In the genomic region with DNA sequence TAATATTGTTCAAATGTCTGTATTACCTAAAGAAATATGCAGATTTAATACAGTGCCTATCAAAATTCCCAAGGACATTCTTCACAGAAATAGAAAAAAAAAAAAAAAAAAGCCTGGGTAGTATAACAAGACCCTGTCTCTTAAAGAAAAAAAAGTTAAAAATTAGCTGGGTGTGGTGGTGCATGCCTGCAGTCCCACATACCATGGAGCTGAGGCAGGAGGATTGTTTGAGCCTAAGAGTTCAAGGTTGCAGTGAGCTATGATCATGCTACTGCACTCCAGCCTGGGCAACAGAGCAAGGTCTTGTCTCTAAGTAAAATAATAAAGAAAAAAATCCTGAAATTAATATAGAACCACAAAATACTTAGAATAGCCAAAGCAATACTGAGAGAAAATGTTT, we compare ENCODE assay signal across 1 cellular context.
A peak's percentile ranks its signal among the peaks of the same experiment; 100 is the strongest.
TF ChIP-seq lines count a peak whose summit lies in the region.

No MANE protein-coding gene starts in this region.

TF ChIP-seq in HepG2, 621 proteins besides CTCF, POLR2A, EP300 and RAD21 (continued from another document and continues in another):
- TF ChIP-seq, protein P1, sequence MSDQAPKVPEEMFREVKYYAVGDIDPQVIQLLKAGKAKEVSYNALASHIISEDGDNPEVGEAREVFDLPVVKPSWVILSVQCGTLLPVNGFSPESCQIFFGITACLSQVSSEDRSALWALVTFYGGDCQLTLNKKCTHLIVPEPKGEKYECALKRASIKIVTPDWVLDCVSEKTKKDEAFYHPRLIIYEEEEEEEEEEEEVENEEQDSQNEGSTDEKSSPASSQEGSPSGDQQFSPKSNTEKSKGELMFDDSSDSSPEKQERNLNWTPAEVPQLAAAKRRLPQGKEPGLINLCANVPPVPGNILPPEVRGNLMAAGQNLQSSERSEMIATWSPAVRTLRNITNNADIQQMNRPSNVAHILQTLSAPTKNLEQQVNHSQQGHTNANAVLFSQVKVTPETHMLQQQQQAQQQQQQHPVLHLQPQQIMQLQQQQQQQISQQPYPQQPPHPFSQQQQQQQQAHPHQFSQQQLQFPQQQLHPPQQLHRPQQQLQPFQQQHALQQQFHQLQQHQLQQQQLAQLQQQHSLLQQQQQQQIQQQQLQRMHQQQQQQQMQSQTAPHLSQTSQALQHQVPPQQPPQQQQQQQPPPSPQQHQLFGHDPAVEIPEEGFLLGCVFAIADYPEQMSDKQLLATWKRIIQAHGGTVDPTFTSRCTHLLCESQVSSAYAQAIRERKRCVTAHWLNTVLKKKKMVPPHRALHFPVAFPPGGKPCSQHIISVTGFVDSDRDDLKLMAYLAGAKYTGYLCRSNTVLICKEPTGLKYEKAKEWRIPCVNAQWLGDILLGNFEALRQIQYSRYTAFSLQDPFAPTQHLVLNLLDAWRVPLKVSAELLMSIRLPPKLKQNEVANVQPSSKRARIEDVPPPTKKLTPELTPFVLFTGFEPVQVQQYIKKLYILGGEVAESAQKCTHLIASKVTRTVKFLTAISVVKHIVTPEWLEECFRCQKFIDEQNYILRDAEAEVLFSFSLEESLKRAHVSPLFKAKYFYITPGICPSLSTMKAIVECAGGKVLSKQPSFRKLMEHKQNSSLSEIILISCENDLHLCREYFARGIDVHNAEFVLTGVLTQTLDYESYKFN (CRISPR knock-in tag; conservative IDR thresholded peaks at IDR 0.05) = peak; percentile 64
- TF ChIP-seq NFATC3 (CRISPR knock-in tag; IDR thresholded peaks at IDR 0.05) (no peak), DMAP1 (CRISPR knock-in tag; IDR thresholded peaks at IDR 0.05) (0 out of 2 replicates have a peak, but pooled peaks have one; percentile 43), ZNF17 (CRISPR knock-in tag; IDR thresholded peaks at IDR 0.05) (no peak), ZNF567 (CRISPR knock-in tag; IDR thresholded peaks at IDR 0.05; ENCODE audit: borderline replicate concordance) (no peak), DNMT3B (CRISPR knock-in tag; conservative IDR thresholded peaks at IDR 0.05) (no peak), ZNF460 (CRISPR knock-in tag; IDR thresholded peaks at IDR 0.05; ENCODE audit: borderline replicate concordance) (peak; percentile 17; the same call in 1 of the 2 replicates), ZNF496 (CRISPR knock-in tag; IDR thresholded peaks at IDR 0.05; ENCODE audit: insufficient replicate concordance) (no peak), ZMYM3 (CRISPR knock-in tag; IDR thresholded peaks at IDR 0.05) (peak; percentile 74), GPN1 (CRISPR knock-in tag; IDR thresholded peaks at IDR 0.05; ENCODE audit: borderline replicate concordance) (no peak), ZNF264 (CRISPR knock-in tag; IDR thresholded peaks at IDR 0.05) (no peak), KLF15 (CRISPR knock-in tag; IDR thresholded peaks at IDR 0.05; ENCODE audit: borderline replicate concordance) (no peak), NFKB2 (CRISPR knock-in tag; IDR thresholded peaks at IDR 0.05; ENCODE audit: borderline replicate concordance) (no peak), PCBP2 (optimal IDR thresholded peaks at IDR 0.05; ENCODE audit: low read depth, low read length, poor library complexity, severe bottlenecking) (no peak), SOX13 (IDR thresholded peaks at IDR 0.05) (no peak), SOX13 (CRISPR knock-in tag; conservative IDR thresholded peaks at IDR 0.05 in 1 of 2, IDR thresholded peaks at IDR 0.05 in 1 of 2) (peak in 1 of 2 experiments; percentile 68; a peak in 1 of 4 replicates), PHF8 (CRISPR knock-in tag; IDR thresholded peaks at IDR 0.05) (no peak), ESRRA (CRISPR knock-in tag; IDR thresholded peaks at IDR 0.05; ENCODE audit: low read depth) (no peak), PPARG (CRISPR knock-in tag; conservative IDR thresholded peaks at IDR 0.05) (peak; percentile 39; the same call in 1 of the 2 replicates), KLF9 (CRISPR knock-in tag; IDR thresholded peaks at IDR 0.05; ENCODE audit: low read depth) (no peak), RBAK (CRISPR knock-in tag; IDR thresholded peaks at IDR 0.05) (no peak), ZNF749 (CRISPR knock-in tag; IDR thresholded peaks at IDR 0.05; ENCODE audit: borderline replicate concordance) (no peak), ZNF343 (CRISPR knock-in tag; IDR thresholded peaks at IDR 0.05) (no peak), SATB2 (CRISPR knock-in tag; IDR thresholded peaks at IDR 0.05) (no peak), ZNF614 (CRISPR knock-in tag; IDR thresholded peaks at IDR 0.05; ENCODE audit: borderline replicate concordance) (peak; percentile 34; the same call in 1 of the 2 replicates), ZNF121 (CRISPR knock-in tag; IDR thresholded peaks at IDR 0.05) (peak; percentile 97), POLR2AphosphoS2 (IDR thresholded peaks at IDR 0.05; ENCODE audit: low read depth, low read length) (no peak), KLF12 (CRISPR knock-in tag; IDR thresholded peaks at IDR 0.05; ENCODE audit: borderline replicate concordance) (no peak)
- TF ChIP-seq, protein P2, sequence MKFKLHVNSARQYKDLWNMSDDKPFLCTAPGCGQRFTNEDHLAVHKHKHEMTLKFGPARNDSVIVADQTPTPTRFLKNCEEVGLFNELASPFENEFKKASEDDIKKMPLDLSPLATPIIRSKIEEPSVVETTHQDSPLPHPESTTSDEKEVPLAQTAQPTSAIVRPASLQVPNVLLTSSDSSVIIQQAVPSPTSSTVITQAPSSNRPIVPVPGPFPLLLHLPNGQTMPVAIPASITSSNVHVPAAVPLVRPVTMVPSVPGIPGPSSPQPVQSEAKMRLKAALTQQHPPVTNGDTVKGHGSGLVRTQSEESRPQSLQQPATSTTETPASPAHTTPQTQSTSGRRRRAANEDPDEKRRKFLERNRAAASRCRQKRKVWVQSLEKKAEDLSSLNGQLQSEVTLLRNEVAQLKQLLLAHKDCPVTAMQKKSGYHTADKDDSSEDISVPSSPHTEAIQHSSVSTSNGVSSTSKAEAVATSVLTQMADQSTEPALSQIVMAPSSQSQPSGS (CRISPR knock-in tag; IDR thresholded peaks at IDR 0.05) = 0 out of 2 replicates have a peak, but pooled peaks have one; percentile 23
- TF ChIP-seq, protein P3, sequence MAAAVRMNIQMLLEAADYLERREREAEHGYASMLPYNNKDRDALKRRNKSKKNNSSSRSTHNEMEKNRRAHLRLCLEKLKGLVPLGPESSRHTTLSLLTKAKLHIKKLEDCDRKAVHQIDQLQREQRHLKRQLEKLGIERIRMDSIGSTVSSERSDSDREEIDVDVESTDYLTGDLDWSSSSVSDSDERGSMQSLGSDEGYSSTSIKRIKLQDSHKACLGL (CRISPR knock-in tag; IDR thresholded peaks at IDR 0.05) = no peak
- TF ChIP-seq, protein P4, sequence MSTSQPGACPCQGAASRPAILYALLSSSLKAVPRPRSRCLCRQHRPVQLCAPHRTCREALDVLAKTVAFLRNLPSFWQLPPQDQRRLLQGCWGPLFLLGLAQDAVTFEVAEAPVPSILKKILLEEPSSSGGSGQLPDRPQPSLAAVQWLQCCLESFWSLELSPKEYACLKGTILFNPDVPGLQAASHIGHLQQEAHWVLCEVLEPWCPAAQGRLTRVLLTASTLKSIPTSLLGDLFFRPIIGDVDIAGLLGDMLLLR (CRISPR knock-in tag; IDR thresholded peaks at IDR 0.05) = no peak
- TF ChIP-seq, protein P5, sequence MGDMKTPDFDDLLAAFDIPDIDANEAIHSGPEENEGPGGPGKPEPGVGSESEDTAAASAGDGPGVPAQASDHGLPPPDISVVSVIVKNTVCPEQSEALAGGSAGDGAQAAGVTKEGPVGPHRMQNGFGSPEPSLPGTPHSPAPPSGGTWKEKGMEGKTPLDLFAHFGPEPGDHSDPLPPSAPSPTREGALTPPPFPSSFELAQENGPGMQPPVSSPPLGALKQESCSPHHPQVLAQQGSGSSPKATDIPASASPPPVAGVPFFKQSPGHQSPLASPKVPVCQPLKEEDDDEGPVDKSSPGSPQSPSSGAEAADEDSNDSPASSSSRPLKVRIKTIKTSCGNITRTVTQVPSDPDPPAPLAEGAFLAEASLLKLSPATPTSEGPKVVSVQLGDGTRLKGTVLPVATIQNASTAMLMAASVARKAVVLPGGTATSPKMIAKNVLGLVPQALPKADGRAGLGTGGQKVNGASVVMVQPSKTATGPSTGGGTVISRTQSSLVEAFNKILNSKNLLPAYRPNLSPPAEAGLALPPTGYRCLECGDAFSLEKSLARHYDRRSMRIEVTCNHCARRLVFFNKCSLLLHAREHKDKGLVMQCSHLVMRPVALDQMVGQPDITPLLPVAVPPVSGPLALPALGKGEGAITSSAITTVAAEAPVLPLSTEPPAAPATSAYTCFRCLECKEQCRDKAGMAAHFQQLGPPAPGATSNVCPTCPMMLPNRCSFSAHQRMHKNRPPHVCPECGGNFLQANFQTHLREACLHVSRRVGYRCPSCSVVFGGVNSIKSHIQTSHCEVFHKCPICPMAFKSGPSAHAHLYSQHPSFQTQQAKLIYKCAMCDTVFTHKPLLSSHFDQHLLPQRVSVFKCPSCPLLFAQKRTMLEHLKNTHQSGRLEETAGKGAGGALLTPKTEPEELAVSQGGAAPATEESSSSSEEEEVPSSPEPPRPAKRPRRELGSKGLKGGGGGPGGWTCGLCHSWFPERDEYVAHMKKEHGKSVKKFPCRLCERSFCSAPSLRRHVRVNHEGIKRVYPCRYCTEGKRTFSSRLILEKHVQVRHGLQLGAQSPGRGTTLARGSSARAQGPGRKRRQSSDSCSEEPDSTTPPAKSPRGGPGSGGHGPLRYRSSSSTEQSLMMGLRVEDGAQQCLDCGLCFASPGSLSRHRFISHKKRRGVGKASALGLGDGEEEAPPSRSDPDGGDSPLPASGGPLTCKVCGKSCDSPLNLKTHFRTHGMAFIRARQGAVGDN (CRISPR knock-in tag; IDR thresholded peaks at IDR 0.05) = no peak
- TF ChIP-seq, protein P6, sequence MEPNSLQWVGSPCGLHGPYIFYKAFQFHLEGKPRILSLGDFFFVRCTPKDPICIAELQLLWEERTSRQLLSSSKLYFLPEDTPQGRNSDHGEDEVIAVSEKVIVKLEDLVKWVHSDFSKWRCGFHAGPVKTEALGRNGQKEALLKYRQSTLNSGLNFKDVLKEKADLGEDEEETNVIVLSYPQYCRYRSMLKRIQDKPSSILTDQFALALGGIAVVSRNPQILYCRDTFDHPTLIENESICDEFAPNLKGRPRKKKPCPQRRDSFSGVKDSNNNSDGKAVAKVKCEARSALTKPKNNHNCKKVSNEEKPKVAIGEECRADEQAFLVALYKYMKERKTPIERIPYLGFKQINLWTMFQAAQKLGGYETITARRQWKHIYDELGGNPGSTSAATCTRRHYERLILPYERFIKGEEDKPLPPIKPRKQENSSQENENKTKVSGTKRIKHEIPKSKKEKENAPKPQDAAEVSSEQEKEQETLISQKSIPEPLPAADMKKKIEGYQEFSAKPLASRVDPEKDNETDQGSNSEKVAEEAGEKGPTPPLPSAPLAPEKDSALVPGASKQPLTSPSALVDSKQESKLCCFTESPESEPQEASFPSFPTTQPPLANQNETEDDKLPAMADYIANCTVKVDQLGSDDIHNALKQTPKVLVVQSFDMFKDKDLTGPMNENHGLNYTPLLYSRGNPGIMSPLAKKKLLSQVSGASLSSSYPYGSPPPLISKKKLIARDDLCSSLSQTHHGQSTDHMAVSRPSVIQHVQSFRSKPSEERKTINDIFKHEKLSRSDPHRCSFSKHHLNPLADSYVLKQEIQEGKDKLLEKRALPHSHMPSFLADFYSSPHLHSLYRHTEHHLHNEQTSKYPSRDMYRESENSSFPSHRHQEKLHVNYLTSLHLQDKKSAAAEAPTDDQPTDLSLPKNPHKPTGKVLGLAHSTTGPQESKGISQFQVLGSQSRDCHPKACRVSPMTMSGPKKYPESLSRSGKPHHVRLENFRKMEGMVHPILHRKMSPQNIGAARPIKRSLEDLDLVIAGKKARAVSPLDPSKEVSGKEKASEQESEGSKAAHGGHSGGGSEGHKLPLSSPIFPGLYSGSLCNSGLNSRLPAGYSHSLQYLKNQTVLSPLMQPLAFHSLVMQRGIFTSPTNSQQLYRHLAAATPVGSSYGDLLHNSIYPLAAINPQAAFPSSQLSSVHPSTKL (CRISPR knock-in tag; IDR thresholded peaks at IDR 0.05) = peak; percentile 88
- TF ChIP-seq, protein P7, sequence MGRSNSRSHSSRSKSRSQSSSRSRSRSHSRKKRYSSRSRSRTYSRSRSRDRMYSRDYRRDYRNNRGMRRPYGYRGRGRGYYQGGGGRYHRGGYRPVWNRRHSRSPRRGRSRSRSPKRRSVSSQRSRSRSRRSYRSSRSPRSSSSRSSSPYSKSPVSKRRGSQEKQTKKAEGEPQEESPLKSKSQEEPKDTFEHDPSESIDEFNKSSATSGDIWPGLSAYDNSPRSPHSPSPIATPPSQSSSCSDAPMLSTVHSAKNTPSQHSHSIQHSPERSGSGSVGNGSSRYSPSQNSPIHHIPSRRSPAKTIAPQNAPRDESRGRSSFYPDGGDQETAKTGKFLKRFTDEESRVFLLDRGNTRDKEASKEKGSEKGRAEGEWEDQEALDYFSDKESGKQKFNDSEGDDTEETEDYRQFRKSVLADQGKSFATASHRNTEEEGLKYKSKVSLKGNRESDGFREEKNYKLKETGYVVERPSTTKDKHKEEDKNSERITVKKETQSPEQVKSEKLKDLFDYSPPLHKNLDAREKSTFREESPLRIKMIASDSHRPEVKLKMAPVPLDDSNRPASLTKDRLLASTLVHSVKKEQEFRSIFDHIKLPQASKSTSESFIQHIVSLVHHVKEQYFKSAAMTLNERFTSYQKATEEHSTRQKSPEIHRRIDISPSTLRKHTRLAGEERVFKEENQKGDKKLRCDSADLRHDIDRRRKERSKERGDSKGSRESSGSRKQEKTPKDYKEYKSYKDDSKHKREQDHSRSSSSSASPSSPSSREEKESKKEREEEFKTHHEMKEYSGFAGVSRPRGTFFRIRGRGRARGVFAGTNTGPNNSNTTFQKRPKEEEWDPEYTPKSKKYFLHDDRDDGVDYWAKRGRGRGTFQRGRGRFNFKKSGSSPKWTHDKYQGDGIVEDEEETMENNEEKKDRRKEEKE (IDR thresholded peaks at IDR 0.05) = no peak
- TF ChIP-seq, protein P8, sequence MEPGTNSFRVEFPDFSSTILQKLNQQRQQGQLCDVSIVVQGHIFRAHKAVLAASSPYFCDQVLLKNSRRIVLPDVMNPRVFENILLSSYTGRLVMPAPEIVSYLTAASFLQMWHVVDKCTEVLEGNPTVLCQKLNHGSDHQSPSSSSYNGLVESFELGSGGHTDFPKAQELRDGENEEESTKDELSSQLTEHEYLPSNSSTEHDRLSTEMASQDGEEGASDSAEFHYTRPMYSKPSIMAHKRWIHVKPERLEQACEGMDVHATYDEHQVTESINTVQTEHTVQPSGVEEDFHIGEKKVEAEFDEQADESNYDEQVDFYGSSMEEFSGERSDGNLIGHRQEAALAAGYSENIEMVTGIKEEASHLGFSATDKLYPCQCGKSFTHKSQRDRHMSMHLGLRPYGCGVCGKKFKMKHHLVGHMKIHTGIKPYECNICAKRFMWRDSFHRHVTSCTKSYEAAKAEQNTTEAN (CRISPR knock-in tag; conservative IDR thresholded peaks at IDR 0.05) = no peak
- TF ChIP-seq, protein P9, sequence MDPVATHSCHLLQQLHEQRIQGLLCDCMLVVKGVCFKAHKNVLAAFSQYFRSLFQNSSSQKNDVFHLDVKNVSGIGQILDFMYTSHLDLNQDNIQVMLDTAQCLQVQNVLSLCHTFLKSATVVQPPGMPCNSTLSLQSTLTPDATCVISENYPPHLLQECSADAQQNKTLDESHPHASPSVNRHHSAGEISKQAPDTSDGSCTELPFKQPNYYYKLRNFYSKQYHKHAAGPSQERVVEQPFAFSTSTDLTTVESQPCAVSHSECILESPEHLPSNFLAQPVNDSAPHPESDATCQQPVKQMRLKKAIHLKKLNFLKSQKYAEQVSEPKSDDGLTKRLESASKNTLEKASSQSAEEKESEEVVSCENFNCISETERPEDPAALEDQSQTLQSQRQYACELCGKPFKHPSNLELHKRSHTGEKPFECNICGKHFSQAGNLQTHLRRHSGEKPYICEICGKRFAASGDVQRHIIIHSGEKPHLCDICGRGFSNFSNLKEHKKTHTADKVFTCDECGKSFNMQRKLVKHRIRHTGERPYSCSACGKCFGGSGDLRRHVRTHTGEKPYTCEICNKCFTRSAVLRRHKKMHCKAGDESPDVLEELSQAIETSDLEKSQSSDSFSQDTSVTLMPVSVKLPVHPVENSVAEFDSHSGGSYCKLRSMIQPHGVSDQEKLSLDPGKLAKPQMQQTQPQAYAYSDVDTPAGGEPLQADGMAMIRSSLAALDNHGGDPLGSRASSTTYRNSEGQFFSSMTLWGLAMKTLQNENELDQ (CRISPR knock-in tag; IDR thresholded peaks at IDR 0.05; ENCODE audit: borderline replicate concordance) = no peak
